ENCODE assay signal across 30 cellular contexts in genomic region chr9:79928661-79929060, GRCh38.
"Had no signal": no experiment of that assay in that cellular context is flagged by ENCODE, and none has a peak within 500 bp of the region (broad histone marks: within the 10 kb centered on the region; RNA-seq: fewer than 3 reads in every experiment).

No MANE protein-coding gene starts in this region.

- H3K9me3 ChIP-seq: colonic mucosa, MG63 had no signal

- H3K4me2 ChIP-seq: KMS-11 had no signal

- H3K27me3 ChIP-seq: colonic mucosa, MG63 had no signal

- DNase-seq: activated B cell treated with CpG ODN at 0.5 μM for 24 hours; activated CD4-positive, alpha-beta memory T cell treated with anti-CD3 and anti-CD28 coated beads for 36 hours; activated CD4-positive, alpha-beta T cell treated with anti-CD3 and anti-CD28 coated beads for 1 hour; activated CD4-positive, alpha-beta T cell treated with anti-CD3 and anti-CD28 coated beads, Interleukin-2, amount 10 ng/mL, durations not matched to agents 24 days and 14 days; activated CD8-positive, alpha-beta memory T cell treated with anti-CD3 and anti-CD28 coated beads for 24 hours; activated gamma-delta T cell; activated naive CD4-positive, alpha-beta T cell treated with anti-CD3 and anti-CD28 coated beads for 36 hours; activated T-cell treated with anti-CD3 and anti-CD28 coated beads for 4 hours; activated T-cell treated with anti-CD3 and anti-CD28 coated beads, Interleukin-2, amount 50 U/mL, for 48 hours; amygdala; colonic mucosa; MG63; NCI-H1436 treated with DMSO at 0.1 percent for 48 hours; NCI-H187; NCI-H2081; NCI-H2171 treated with DMSO at 0.1 percent for 48 hours; NCI-H226; NCI-H526; NCI-H774; NK-92 treated with Interleukin-12 subunit alpha and Interleukin-12 subunit beta, amount 100 ng/mL, for 24 hours; OCI-M1; RPMI8226; T-cell; T-helper 2 cell; T1000 had no signal

- ATAC-seq: activated T-helper 17 cell treated with anti-CD3 and anti-CD28 coated beads, Interleukin-2, amount 50 U/mL, for 72 hours; Panc1; Right ventricle myocardium inferior; T-cell had no signal

- H3K4me3 ChIP-seq: colonic mucosa, MG63, SK-N-MC had no signal

- H3K36me3 ChIP-seq: colonic mucosa, MG63 had no signal

- H3K9ac ChIP-seq: KMS-11 had no signal

- H3K4me1 ChIP-seq: colonic mucosa had no signal

- H3K27ac ChIP-seq: colonic mucosa, KMS-11, SK-N-MC had no signal
